1 cellular context compared by ENCODE assay signal in the genomic region with DNA sequence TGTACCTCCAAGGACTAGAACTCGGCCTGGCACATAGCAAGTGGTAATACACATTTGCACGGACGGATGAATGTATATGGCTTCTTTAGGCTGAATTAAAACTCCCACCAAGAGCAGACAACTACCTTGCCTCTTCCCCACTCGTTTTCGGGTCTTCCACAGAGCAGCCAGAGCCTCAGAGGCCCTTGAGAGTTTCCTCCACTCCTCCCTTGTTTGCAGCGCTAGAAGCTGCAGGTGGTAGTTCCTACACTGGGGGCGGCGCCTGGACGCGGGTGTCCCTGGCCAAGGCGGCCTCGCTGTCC.
TF ChIP-seq lines count a peak whose summit lies in the region.

No MANE protein-coding gene starts in this region.

TF ChIP-seq in HEK293, 187 proteins besides CTCF, POLR2A, EP300 and RAD21 (continued from another document):
- TF ChIP-seq, protein P1, sequence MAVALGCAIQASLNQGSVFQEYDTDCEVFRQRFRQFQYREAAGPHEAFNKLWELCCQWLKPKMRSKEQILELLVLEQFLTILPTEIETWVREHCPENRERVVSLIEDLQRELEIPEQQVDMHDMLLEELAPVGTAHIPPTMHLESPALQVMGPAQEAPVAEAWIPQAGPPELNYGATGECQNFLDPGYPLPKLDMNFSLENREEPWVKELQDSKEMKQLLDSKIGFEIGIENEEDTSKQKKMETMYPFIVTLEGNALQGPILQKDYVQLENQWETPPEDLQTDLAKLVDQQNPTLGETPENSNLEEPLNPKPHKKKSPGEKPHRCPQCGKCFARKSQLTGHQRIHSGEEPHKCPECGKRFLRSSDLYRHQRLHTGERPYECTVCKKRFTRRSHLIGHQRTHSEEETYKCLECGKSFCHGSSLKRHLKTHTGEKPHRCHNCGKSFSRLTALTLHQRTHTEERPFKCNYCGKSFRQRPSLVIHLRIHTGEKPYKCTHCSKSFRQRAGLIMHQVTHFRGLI (tag by site-specific recombination; IDR thresholded peaks at IDR 0.05) = no peak
- TF ChIP-seq SCRT1 (tag by site-specific recombination; IDR thresholded peaks at IDR 0.05; ENCODE audit: borderline replicate concordance) = 0 out of 2 replicates have a peak, but pooled peaks have one; percentile 13
- TF ChIP-seq ZNF610 (tag by site-specific recombination; IDR thresholded peaks at IDR 0.05; ENCODE audit: borderline replicate concordance) = no peak
- TF ChIP-seq ZNF423 (tag by site-specific recombination; IDR thresholded peaks at IDR 0.05) = no peak
